8 cellular contexts compared by ENCODE assay signal in the genomic region with DNA sequence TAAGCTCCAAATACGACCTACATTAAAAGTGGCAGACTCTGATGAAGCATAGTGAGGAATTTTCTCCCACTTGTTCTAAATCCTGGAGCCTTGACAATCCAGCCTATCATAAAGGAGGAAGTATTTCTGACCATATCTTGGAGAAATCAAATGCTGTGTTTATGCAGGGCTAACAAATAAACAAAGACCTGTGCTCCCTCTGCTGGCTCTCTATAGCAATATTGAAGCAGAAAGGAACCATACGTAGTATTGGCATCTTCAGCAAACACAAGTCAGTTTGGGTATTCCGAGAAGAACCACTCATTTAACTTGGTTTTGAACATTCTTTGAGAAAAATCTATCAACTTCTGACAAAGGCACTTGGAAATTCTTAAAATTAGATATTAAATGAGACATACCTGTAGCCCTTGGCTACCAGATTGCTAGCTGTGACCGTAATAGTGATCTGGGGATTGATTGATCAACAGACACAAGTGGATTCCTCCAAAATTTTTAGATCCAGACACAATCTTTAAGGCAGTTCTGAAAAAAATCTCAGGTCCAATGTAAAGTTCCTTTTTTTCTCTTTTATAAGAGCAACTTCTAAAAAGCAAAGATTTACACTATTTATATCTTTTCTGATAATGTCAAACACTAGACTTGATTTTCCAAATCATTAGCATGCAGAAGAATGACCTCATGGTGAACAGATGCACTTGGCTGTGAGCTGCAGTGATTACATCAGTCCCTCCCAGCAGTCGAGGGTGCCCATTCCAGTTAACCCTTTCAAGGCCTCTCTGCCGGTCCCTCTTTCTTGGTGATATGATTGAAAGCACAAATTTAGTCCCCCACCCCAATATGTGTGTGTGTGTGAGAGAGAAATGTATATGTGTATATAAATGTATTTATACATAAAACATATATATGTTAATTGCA. TPM values are rescaled to one million over a fixed set of nuclear protein-coding genes. Genes with fewer than 3 reads are reported as not detected.
DNase-seq lines count a peak whose midpoint lies in the region; ATAC-seq lines count a peak whose summit lies in the region.

No MANE protein-coding gene starts in this region.

- H3K9me3 Mint-ChIP-seq in T-helper 2 cell treated with Interferon-gamma antibody and Interleukin-4, amounts not matched to agents 5 μg/mL and 100 μg/mL, for 36 hours, result no peaks in the 10 kb centered on the region
- no peaks in the 10 kb centered on the region for H3K9me3 Mint-ChIP-seq in stimulated activated memory B cell treated with anti-CD40 and anti-IgM and Interleukin-4, amounts not matched to agents 10 μg/mL and 1 μg/mL and 100 μg/mL, for 72 hours

- H3K27me3 Mint-ChIP-seq in T-helper 2 cell treated with Interferon-gamma antibody and Interleukin-4, amounts not matched to agents 5 μg/mL and 100 μg/mL, for 36 hours (ENCODE audit: low read depth), result no peaks in the 10 kb centered on the region
- no peaks in the 10 kb centered on the region for H3K27me3 Mint-ChIP-seq in stimulated activated memory B cell treated with anti-CD40 and anti-IgM and Interleukin-4, amounts not matched to agents 10 μg/mL and 1 μg/mL and 100 μg/mL, for 72 hours

- no peak overlapping the region for H3K27ac Mint-ChIP-seq in T-helper 2 cell treated with Interferon-gamma antibody and Interleukin-4, amounts not matched to agents 5 μg/mL and 100 μg/mL, for 36 hours
- H3K27ac Mint-ChIP-seq in stimulated activated memory B cell treated with anti-CD40 and anti-IgM and Interleukin-4, amounts not matched to agents 10 μg/mL and 1 μg/mL and 100 μg/mL, for 72 hours, result no peak overlapping the region

- H3K36me3 Mint-ChIP-seq in T-helper 2 cell treated with Interferon-gamma antibody and Interleukin-4, amounts not matched to agents 5 μg/mL and 100 μg/mL, for 36 hours (ENCODE audit: low read depth), result no peaks in the 10 kb centered on the region
- peaks cover 15% of the 10 kb centered on the region for H3K36me3 Mint-ChIP-seq in stimulated activated memory B cell treated with anti-CD40 and anti-IgM and Interleukin-4, amounts not matched to agents 10 μg/mL and 1 μg/mL and 100 μg/mL, for 72 hours

- intact Hi-C loops in head of caudate nucleus (cut with DNase I), result no loop called here

- no peak overlapping the region for H3K4me3 Mint-ChIP-seq in T-helper 2 cell treated with Interferon-gamma antibody and Interleukin-4, amounts not matched to agents 5 μg/mL and 100 μg/mL, for 36 hours
- no peak overlapping the region for H3K4me3 Mint-ChIP-seq in stimulated activated memory B cell treated with anti-CD40 and anti-IgM and Interleukin-4, amounts not matched to agents 10 μg/mL and 1 μg/mL and 100 μg/mL, for 72 hours

- ATAC-seq in stimulated activated memory B cell treated with anti-CD40 and anti-IgM and Interleukin-4, amounts not matched to agents 10 μg/mL and 1 μg/mL and 100 μg/mL, for 72 hours, result no peak

- peak; percentile 40 for DNase-seq in COLO829 (ENCODE audit: low spot score)
- DNase-seq in LHCN-M2 (ENCODE audit: low read depth), result peak; percentile 9
- peak; percentile 56 to 80 for DNase-seq in SHP77 (lab: John Stamatoyannopoulos, UW)
- DNase-seq in head of caudate nucleus, result peak in 37 of 42 donors; percentile 20 to 86 (median 62)
- DNase-seq in OCI-M2 (lab: John Stamatoyannopoulos, UW; ENCODE audit: unreplicated experiment), result no peak
- DNase-seq in T-helper 2 cell treated with Interferon-gamma antibody and Interleukin-4, amounts not matched to agents 5 μg/mL and 100 μg/mL, for 36 hours (ENCODE audit: low spot score), result no peak
- DNase-seq in islet precursor cell, result no peak

- no peaks in the 10 kb centered on the region for H3K4me1 Mint-ChIP-seq in T-helper 2 cell treated with Interferon-gamma antibody and Interleukin-4, amounts not matched to agents 5 μg/mL and 100 μg/mL, for 36 hours (ENCODE audit: low read depth)
- H3K4me1 Mint-ChIP-seq in stimulated activated memory B cell treated with anti-CD40 and anti-IgM and Interleukin-4, amounts not matched to agents 10 μg/mL and 1 μg/mL and 100 μg/mL, for 72 hours, result peaks cover 8% of the 10 kb centered on the region

RNA-seq across cellular contexts. Expression of a gene that starts 40.2 kb away (rescaled TPM):
- not detected in 2 replicates for total RNA-seq in LHCN-M2 (2014; rRNA removed)
- not detected for polyA plus RNA-seq in LHCN-M2 (2012)

Comparison
In these comparisons a context has a peak if more than half of its experiments do, and no peak if none do; other contexts are left out.
1. DNase-seq: peak in COLO829 (single experiment), LHCN-M2 (single experiment), SHP77 (2 of 2) and head of caudate nucleus (37 of 42); none in OCI-M2 (single experiment), T-helper 2 cell treated with Interferon-gamma antibody and Interleukin-4, amounts not matched to agents 5 μg/mL and 100 μg/mL, for 36 hours (single experiment) and islet precursor cell (single experiment).